ENCODE assay signal across 2 cellular contexts in genomic region chr11:65927904-65928397, GRCh38.
TF ChIP-seq lines count a peak whose summit lies in the region.

No MANE protein-coding gene starts in this region.

TF ChIP-seq in H1, 55 proteins besides CTCF, POLR2A, EP300 and RAD21 (continued from another document):
- TF ChIP-seq RBBP5 (IDR thresholded peaks at IDR 0.05; ENCODE audit: borderline replicate concordance, low read depth, low read length) = peak; percentile 40; the same call in 1 of the 2 replicates
- TF ChIP-seq TAF1 (IDR thresholded peaks at IDR 0.05; ENCODE audit: low read depth, low read length) = 0 out of 2 replicates have a peak, but pooled peaks have one; percentile 25
- no peak for TF ChIP-seq PHF8 (conservative IDR thresholded peaks at IDR 0.05; ENCODE audit: low read depth, low read length)
- no peak for TF ChIP-seq SP2 (IDR thresholded peaks at IDR 0.05; ENCODE audit: low read length)
- no peak for TF ChIP-seq SUZ12 (IDR thresholded peaks at IDR 0.05; ENCODE audit: low read length)
- 0 out of 2 replicates have a peak, but pooled peaks have one; percentile 21 for TF ChIP-seq SP1 (IDR thresholded peaks at IDR 0.05; ENCODE audit: low read depth, low read length)
TF ChIP-seq in H1: peak in this region for 4.

TF ChIP-seq in SK-N-SH treated with all-trans-retinoic acid at 6 μM for 48 hours, 23 proteins besides CTCF, POLR2A, EP300 and RAD21:
- TF ChIP-seq CREB5 (CRISPR knock-in tag; IDR thresholded peaks at IDR 0.05; ENCODE audit: low read depth) = no peak
- TF ChIP-seq ZC3H10 (CRISPR knock-in tag; IDR thresholded peaks at IDR 0.05) = no peak
- TF ChIP-seq ZNF70 (CRISPR knock-in tag; IDR thresholded peaks at IDR 0.05) = no peak
- no peak for TF ChIP-seq GLIS3 (CRISPR knock-in tag; IDR thresholded peaks at IDR 0.05)
- no peak for TF ChIP-seq TCF4 (CRISPR knock-in tag; IDR thresholded peaks at IDR 0.05; ENCODE audit: borderline replicate concordance)
- TF ChIP-seq POU6F1 (CRISPR knock-in tag; IDR thresholded peaks at IDR 0.05; ENCODE audit: borderline replicate concordance, low read depth) = no peak
